In genomic region chr3:48918388-48919214, GRCh38 we compare ENCODE assay signal across 8 cellular contexts. TPM values are rescaled to one million over a fixed set of nuclear protein-coding genes. Genes with fewer than 3 reads are reported as not detected.
DNase-seq lines count a peak whose midpoint lies in the region; ATAC-seq lines count a peak whose summit lies in the region.

TSS of gene ARIH2 (plus strand) at chr3:48918842. CDS start at chr3:48927559, 8,717 bp downstream.

- DNase-seq in CD4-positive, alpha-beta memory T cell = peak; percentile 87 to 90 (median 88)
- DNase-seq in NK-92 treated with Interleukin-12 subunit alpha and Interleukin-12 subunit beta, amount 100 ng/mL, for 24 hours (lab: John Stamatoyannopoulos, UW) = peak; percentile 87
- peak; percentile 81 to 86 (median 86) for DNase-seq in effector memory CD8-positive, alpha-beta T cell
- peak; percentile 86 to 90 for DNase-seq in memory B cell (ENCODE audit: low spot score in 2 of 2)
- peak; percentile 82 for DNase-seq in stimulated activated CD8-positive, alpha-beta memory T cell treated with anti-CD3 and anti-CD28 coated beads, Interleukin-12 subunit alpha, Interleukin-12 subunit beta, amount 100 ng/mL, for 4 hours (ENCODE audit: low read depth)

- H3K9me3 Mint-ChIP-seq in CD4-positive, alpha-beta memory T cell = no peaks in the 10 kb centered on the region
- H3K9me3 Mint-ChIP-seq in effector memory CD8-positive, alpha-beta T cell = no peaks in the 10 kb centered on the region
- H3K9me3 Mint-ChIP-seq in memory B cell = no peaks in the 10 kb centered on the region

- POLR2A ChIA-PET in CD4-positive, alpha-beta memory T cell (lab: Charles Lee; ENCODE audit: partially characterized antibody) = interaction anchor here (0.5 to 3.1 kb wide), 25 partner anchors 11 to 1037 kb away, joined by 3 to 93 read pairs (median 4); partner anchors contain the start of genes CCDC51, IMPDH2, IP6K2 and NCKIPSD
- POLR2A ChIA-PET in activated CD8-positive, alpha-beta memory T cell treated with anti-CD3 and anti-CD28 coated beads for 36 hours (lab: Charles Lee) = interaction anchor here (0.6 to 3.0 kb wide), 11 partner anchors 10 to 175 kb away, joined by 3 to 49 read pairs (median 6); partner anchors contain the start of genes NDUFAF3, PRKAR2A, SLC25A20 and WDR6

- no peaks in the 10 kb centered on the region for H3K9me3 ChIP-seq in CD4-positive, alpha-beta memory T cell (ENCODE audit: control insufficient read depth in 1 of 2, low read length in 2 of 2)

- peak within 1 kb of the TSS; percentile 81 to 96 for H3K4me3 ChIP-seq in CD4-positive, alpha-beta memory T cell (ENCODE audit: low read length in 2 of 2)

- H3K36me3 ChIP-seq in CD4-positive, alpha-beta memory T cell (ENCODE audit: insufficient read depth, low read length) = peaks cover 10% of the 10 kb centered on the region

- peak within 1 kb of the TSS; percentile 97 to 100 (median 98) for H3K27ac Mint-ChIP-seq in CD4-positive, alpha-beta memory T cell
- H3K27ac Mint-ChIP-seq in effector memory CD8-positive, alpha-beta T cell = peak within 1 kb of the TSS; percentile 99 to 100
- peak within 1 kb of the TSS; percentile 97 for H3K27ac Mint-ChIP-seq in memory B cell

- intact Hi-C loops in CD4-positive, alpha-beta memory T cell (cut with micrococcal nuclease) = loop anchor here (1.0 to 10.0 kb wide), 5 partner anchors 20 to 234 kb away; partner anchors contain the start of genes IP6K2, NCKIPSD, PRKAR2A and SLC25A20

- peaks cover 11 to 37% (median 23%) of the 10 kb centered on the region in 4 donors for H3K4me1 Mint-ChIP-seq in CD4-positive, alpha-beta memory T cell
- peaks cover 16 to 22% of the 10 kb centered on the region in 2 donors for H3K4me1 Mint-ChIP-seq in effector memory CD8-positive, alpha-beta T cell (ENCODE audit: low read depth in 2 of 2)
- H3K4me1 Mint-ChIP-seq in memory B cell = peaks cover 17% of the 10 kb centered on the region

- H3K27ac ChIP-seq in CD4-positive, alpha-beta memory T cell (ENCODE audit: low read depth, low read length) = peak within 1 kb of the TSS; percentile 93

- H3K4me1 ChIP-seq in CD4-positive, alpha-beta memory T cell (ENCODE audit: insufficient read depth, low read length) = peaks cover 29% of the 10 kb centered on the region

- H3K4me3 Mint-ChIP-seq in CD4-positive, alpha-beta memory T cell = peak within 1 kb of the TSS; percentile 89 to 97 (median 95)
- peak within 1 kb of the TSS; percentile 98 for H3K4me3 Mint-ChIP-seq in effector memory CD8-positive, alpha-beta T cell
- peak within 1 kb of the TSS; percentile 91 for H3K4me3 Mint-ChIP-seq in memory B cell

- H3K27me3 Mint-ChIP-seq in CD4-positive, alpha-beta memory T cell = no peaks in the 10 kb centered on the region
- H3K27me3 Mint-ChIP-seq in effector memory CD8-positive, alpha-beta T cell = no peaks in the 10 kb centered on the region
- H3K27me3 Mint-ChIP-seq in memory B cell = no peaks in the 10 kb centered on the region

- no peaks in the 10 kb centered on the region for H3K27me3 ChIP-seq in CD4-positive, alpha-beta memory T cell (ENCODE audit: insufficient read depth, low read length)

- CTCF ChIA-PET in CD4-positive, alpha-beta memory T cell (lab: Charles Lee; ENCODE audit: partially characterized antibody) = interaction anchor here (0.9 to 7.6 kb wide), 8 partner anchors 8 to 179 kb away, joined by 3 to 45 read pairs (median 4); partner anchors contain the start of gene SLC25A20
- CTCF ChIA-PET in activated CD8-positive, alpha-beta memory T cell treated with anti-CD3 and anti-CD28 coated beads for 36 hours (lab: Charles Lee) = interaction anchor here (1.0 to 1.8 kb wide), 5 partner anchors 10 to 71 kb away, joined by 3 to 9 read pairs (median 4); partner anchors contain the start of genes P4HTM and SLC25A20

- peaks cover 0 to 18% of the 10 kb centered on the region in 2 donors for H3K36me3 Mint-ChIP-seq in CD4-positive, alpha-beta memory T cell
- H3K36me3 Mint-ChIP-seq in effector memory CD8-positive, alpha-beta T cell (ENCODE audit: insufficient read depth) = peaks cover 50% of the 10 kb centered on the region
- no peaks in the 10 kb centered on the region for H3K36me3 Mint-ChIP-seq in memory B cell

- ATAC-seq in GM19372 (IDR thresholded peaks at IDR 0.05; ENCODE audit: low read depth, unreplicated experiment) (peak; percentile 75), HG03558 (IDR thresholded peaks at IDR 0.05; ENCODE audit: extremely low read depth, unreplicated experiment) (peak; percentile 54), memory B cell (ENCODE audit: low read depth) (peak; percentile 79)
- peak; percentile 79 for ATAC-seq in effector memory CD8-positive, alpha-beta T cell (replicated peaks)

RNA-seq across cellular contexts. Expression of gene ARIH2, which starts in this region (rescaled TPM):
- total RNA-seq in CD4-positive, alpha-beta memory T cell = 100 to 1,000 TPM; 141 to 149 TPM
- 100 to 1,000 TPM; 109 to 153 TPM for polyA plus RNA-seq in CD4-positive, alpha-beta memory T cell
- 100 to 1,000 TPM; 127 to 131 TPM for total RNA-seq in activated CD8-positive, alpha-beta memory T cell treated with anti-CD3 and anti-CD28 coated beads for 36 hours

Comparison
In these comparisons a context has a peak if more than half of its experiments do, and no peak if none do; other contexts are left out.
1. Peak in every context shown above with its lines: DNase-seq, ATAC-seq, H3K4me3 ChIP-seq and H3K27ac ChIP-seq.